ENCODE assay signal across 15 cellular contexts in the genomic region with DNA sequence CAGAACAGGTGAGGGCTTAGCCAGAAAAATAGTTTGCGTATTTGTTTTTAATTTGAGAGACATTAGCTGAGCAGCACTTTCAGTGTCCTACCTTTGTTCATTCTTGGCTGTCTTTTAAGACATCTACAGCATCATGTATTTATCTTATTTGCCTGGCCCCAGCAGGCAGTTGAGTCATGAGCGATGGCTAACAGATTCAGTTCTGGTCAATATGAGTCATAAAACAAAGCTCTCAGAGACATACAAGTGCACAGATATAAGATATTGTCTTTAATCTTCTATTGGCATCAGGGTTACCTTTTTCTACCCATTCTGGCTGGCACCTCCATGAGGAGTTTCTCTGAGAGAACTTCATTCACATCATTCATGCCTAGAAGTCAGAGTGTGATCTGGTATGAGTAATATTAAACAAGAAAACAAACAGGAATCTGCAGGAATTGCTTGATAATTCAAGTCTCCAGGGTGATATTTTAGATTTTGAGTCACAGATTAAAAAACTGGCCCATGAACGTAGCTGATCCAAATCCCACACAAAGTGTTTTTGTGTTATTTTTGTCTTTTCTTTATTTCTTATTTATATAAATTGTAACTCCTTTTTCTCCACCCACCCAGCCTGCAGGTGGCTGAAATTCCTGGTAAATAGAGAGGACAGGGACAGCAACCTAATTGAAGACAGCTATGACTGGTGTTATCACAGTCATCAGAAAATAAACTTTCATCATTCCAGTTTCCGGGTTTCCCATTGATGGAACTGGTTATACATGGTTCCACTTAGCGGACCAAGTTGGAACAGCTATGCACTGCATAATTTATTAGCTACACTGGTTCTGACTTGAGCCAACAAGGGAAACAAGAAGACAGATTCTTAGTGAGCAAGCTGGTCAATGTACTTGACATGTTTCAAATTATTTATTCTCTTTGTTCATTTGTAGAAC. TPM values are rescaled to one million over a fixed set of nuclear protein-coding genes. Genes with fewer than 3 reads are reported as not detected.
DNase-seq lines count a peak whose midpoint lies in the region; TF ChIP-seq lines count a peak whose summit lies in the region.
"Had no signal": no experiment of that assay in that cellular context is flagged by ENCODE, and none has a peak within 500 bp of the region (broad histone marks: within the 10 kb centered on the region; RNA-seq: fewer than 3 reads in every experiment).

No MANE protein-coding gene starts in this region.

- no peak overlapping the region for H3K4me3 ChIP-seq in AG09309 (ENCODE audit: control insufficient read depth, low read depth, low read length)
- H3K4me3 ChIP-seq in MG63: no peak overlapping the region
- H3K4me3 ChIP-seq in mammary epithelial cell (replicated peaks in 1 of 3; ENCODE audit: insufficient read depth in 1 of 3, low read depth in 2 of 3, low read length in 3 of 3): no peak overlapping the region

- peak; percentile 10 for DNase-seq in AG09309 (ENCODE audit: low read depth)
- DNase-seq in MG63: peak; percentile 90
- DNase-seq in mammary epithelial cell: peak; percentile 75
- DNase-seq in kidney glomerular epithelial cell (lab: John Stamatoyannopoulos, UW): peak; percentile 19
- no peak for DNase-seq in DMS153 treated with DMSO at 0.1 percent for 48 hours (lab: John Stamatoyannopoulos, UW; ENCODE audit: unreplicated experiment)
- no peak for DNase-seq in NCI-H524 treated with DMSO at 0.1 percent for 48 hours (lab: John Stamatoyannopoulos, UW)
- DNase-seq in NK-92 (lab: John Stamatoyannopoulos, UW; ENCODE audit: unreplicated experiment): no peak
- DNase-seq in activated CD4-positive, alpha-beta T cell treated with anti-CD3 and anti-CD28 coated beads, Interleukin-2, amount 50 U/mL, for 1 hour: no peak
- DNase-seq: activated naive CD4-positive, alpha-beta T cell treated with anti-CD3 and anti-CD28 coated beads for 36 hours; BE2C; head of caudate nucleus; left ventricle myocardium superior; stimulated activated CD4-positive, alpha-beta T cell treated with anti-CD3 and anti-CD28 coated beads, Interleukin-2, amount 100 ng/mL, for 24 hours had no signal

- WGBS in mammary epithelial cell (ENCODE audit: low coverage, missing lambda C conversion rate): 54% methylated on average over 5 of the region's 5 CpGs

- H4K20me1 ChIP-seq in mammary epithelial cell (ENCODE audit: insufficient read depth, low read length): no peaks in the 10 kb centered on the region

- H3K79me2 ChIP-seq in mammary epithelial cell (ENCODE audit: insufficient read depth, low read length): no peaks in the 10 kb centered on the region

- no peak overlapping the region for H3K4me2 ChIP-seq in mammary epithelial cell (ENCODE audit: insufficient read depth, low read depth, low read length)

- H3K9me3 ChIP-seq in MG63: no peaks in the 10 kb centered on the region
- no peaks in the 10 kb centered on the region for H3K9me3 ChIP-seq in mammary epithelial cell (replicated peaks; ENCODE audit: insufficient read depth, low read length)
- H3K9me3 ChIP-seq: BE2C, neutrophil had no signal

- H3K27me3 ChIP-seq in MG63 (no peaks in the 10 kb centered on the region), mammary epithelial cell (ENCODE audit: insufficient read depth, low read length) (no peaks in the 10 kb centered on the region)
- H3K27me3 ChIP-seq: BE2C, neutrophil had no signal

- H3K4me1 ChIP-seq in mammary epithelial cell (ENCODE audit: insufficient read depth, low read length): peaks cover 6% of the 10 kb centered on the region
- H3K4me1 ChIP-seq: BE2C had no signal

- no peak overlapping the region for H3K9ac ChIP-seq in mammary epithelial cell (ENCODE audit: insufficient read depth, low read length)

- in situ Hi-C loops in mammary epithelial cell (cut with MboI; ENCODE audit: low sequenced_read_pairs in 2 of 2): no loop called here

- no peak for TF ChIP-seq CTCF in AG09309 (IDR thresholded peaks at IDR 0.05; ENCODE audit: control insufficient read depth, insufficient read depth, low read depth, low read length, missing control alignments)
- TF ChIP-seq CTCF in mammary epithelial cell (conservative IDR thresholded peaks at IDR 0.05 in 1 of 2, IDR thresholded peaks at IDR 0.05 in 1 of 2; ENCODE audit: extremely low read depth in 1 of 2, insufficient read depth in 1 of 2, low read depth in 1 of 2, low read length in 2 of 2): no peak

- no peak overlapping the region for H2AFZ ChIP-seq in mammary epithelial cell (ENCODE audit: low read depth, low read length)

- BruUV-seq in mammary epithelial cell (replicated peaks; lab: Mats Ljungman, UMichigan): no TSS peak

- H3K27ac ChIP-seq in mammary epithelial cell (ENCODE audit: insufficient read depth, low read depth, low read length): no peak overlapping the region
- H3K27ac ChIP-seq: neutrophil had no signal

- CTCF ChIA-PET in mammary epithelial cell (lab: Charles Lee; ENCODE audit: low non-redundant PET): no interaction called here

- intact Hi-C loops in mammary epithelial cell (cut with micrococcal nuclease): no loop called here

- no peaks in the 10 kb centered on the region for H3K36me3 ChIP-seq in MG63
- H3K36me3 ChIP-seq in mammary epithelial cell (ENCODE audit: insufficient read depth, low read length): no peaks in the 10 kb centered on the region
- H3K36me3 ChIP-seq: BE2C, neutrophil had no signal

- dilution Hi-C loops in mammary epithelial cell (cut with HindIII; ENCODE audit: low sequenced_read_pairs): no loop called here

RNA-seq across cellular contexts. Expression of gene PLSCR2, which starts 47.3 kb away (rescaled TPM):
- total RNA-seq in MG63 (2014; rRNA removed; shearing (Covaris generic); ENCODE audit: low replicate concordance): not detected in 2 replicates
- total RNA-seq in mammary epithelial cell: not detected
- not detected for polyA plus RNA-seq in mammary epithelial cell
- not detected for polyA minus RNA-seq in mammary epithelial cell
- total RNA-seq: activated naive CD4-positive, alpha-beta T cell treated with anti-CD3 and anti-CD28 coated beads for 36 hours; left ventricle myocardium superior; OCI-LY7 had no signal

Comparison
In these comparisons a context has a peak if more than half of its experiments do, and no peak if none do; other contexts are left out.
1. DNase-seq: peak in AG09309 (single experiment), MG63 (single experiment), mammary epithelial cell (single experiment) and kidney glomerular epithelial cell (single experiment); none in DMS153 treated with DMSO at 0.1 percent for 48 hours (single experiment), NCI-H524 treated with DMSO at 0.1 percent for 48 hours (single experiment), NK-92 (single experiment) and activated CD4-positive, alpha-beta T cell treated with anti-CD3 and anti-CD28 coated beads, Interleukin-2, amount 50 U/mL, for 1 hour (single experiment).